Comparison of ENCODE assay signal across 8 cellular contexts in genomic region chrX:119468186-119468929, GRCh38. TPM values are rescaled to one million over a fixed set of nuclear protein-coding genes. Genes with fewer than 3 reads are reported as not detected.
DNase-seq lines count a peak whose midpoint lies in the region; ATAC-seq and TF ChIP-seq lines count a peak whose summit lies in the region.

Gene SLC25A5, plus strand, starts transcription at chrX:119468444. Its CDS starts 72 bp downstream, at chrX:119468516.

- peak; percentile 93 for TF ChIP-seq POLR2A in GM19099 (IDR thresholded peaks at IDR 0.05; ENCODE audit: extremely low read depth, insufficient read length, low read depth)

- peak within 1 kb of the TSS; percentile 85 for H3K4me3 Mint-ChIP-seq in activated CD4-positive, alpha-beta T cell treated with anti-CD3 and anti-CD28 coated beads, Interleukin-2, amount 10 ng/mL, durations not matched to agents 7 days and 5 days

- CTCF ChIA-PET in activated CD4-positive, alpha-beta T cell treated with anti-CD3 and anti-CD28 coated beads, Interleukin-2, amount 10 ng/mL, durations not matched to agents 7 days and 5 days (lab: Charles Lee) = interaction anchor here (0.6 to 1.5 kb wide), 5 partner anchors 10 to 83 kb away, joined by 3 to 8 read pairs (median 4); no protein-coding TSS in a partner anchor

- peaks cover 0 to 19% of the 10 kb centered on the region in 2 donors for H3K36me3 ChIP-seq in left lung

- H3K27ac Mint-ChIP-seq in activated CD4-positive, alpha-beta T cell treated with anti-CD3 and anti-CD28 coated beads, Interleukin-2, amount 10 ng/mL, durations not matched to agents 7 days and 5 days = peak within 1 kb of the TSS; percentile 94

- H3K27me3 ChIP-seq in left lung = no peaks in the 10 kb centered on the region

- TF ChIP-seq CTCF in coronary artery (IDR thresholded peaks at IDR 0.05) (no peak), left lung (IDR thresholded peaks at IDR 0.05) (no peak)

- ATAC-seq in HG03378 (IDR thresholded peaks at IDR 0.05; ENCODE audit: unreplicated experiment) (peak; percentile 54), left lung (peak; percentile 95)

- no peaks in the 10 kb centered on the region for H3K27me3 Mint-ChIP-seq in activated CD4-positive, alpha-beta T cell treated with anti-CD3 and anti-CD28 coated beads, Interleukin-2, amount 10 ng/mL, durations not matched to agents 7 days and 5 days

- H3K4me1 Mint-ChIP-seq in activated CD4-positive, alpha-beta T cell treated with anti-CD3 and anti-CD28 coated beads, Interleukin-2, amount 10 ng/mL, durations not matched to agents 7 days and 5 days = peaks cover 22% of the 10 kb centered on the region

- H3K4me3 ChIP-seq in coronary artery (peak within 1 kb of the TSS; percentile 82), left lung (peak within 1 kb of the TSS; percentile 62 to 68)

- peaks cover 0 to 12% of the 10 kb centered on the region in 2 donors for H3K4me1 ChIP-seq in left lung

- H3K36me3 Mint-ChIP-seq in activated CD4-positive, alpha-beta T cell treated with anti-CD3 and anti-CD28 coated beads, Interleukin-2, amount 10 ng/mL, durations not matched to agents 7 days and 5 days (ENCODE audit: low read depth) = peaks cover 23% of the 10 kb centered on the region

- DNase-seq in Ammon's horn (ENCODE audit: low spot score) (peak; percentile 89), NCI-H510A treated with DMSO at 0.1 percent for 48 hours (lab: John Stamatoyannopoulos, UW) (peak; percentile 73), coronary artery (ENCODE audit: low spot score) (peak; percentile 82), left lung (peak; percentile 86 to 95)
- DNase-seq in activated CD4-positive, alpha-beta T cell treated with anti-CD3 and anti-CD28 coated beads, Interleukin-2, amount 10 ng/mL, durations not matched to agents 7 days and 5 days = peak; percentile 83
- DNase-seq in stimulated activated CD4-positive, alpha-beta T cell treated with anti-CD3 and anti-CD28 coated beads, Interleukin-2, amount 100 ng/mL, for 48 hours = peak; percentile 65 to 70

- H3K9me3 Mint-ChIP-seq in activated CD4-positive, alpha-beta T cell treated with anti-CD3 and anti-CD28 coated beads, Interleukin-2, amount 10 ng/mL, durations not matched to agents 7 days and 5 days = no peaks in the 10 kb centered on the region

- intact Hi-C loops in left lung (cut with DNase I) = no loop called here

- POLR2A ChIA-PET in activated CD4-positive, alpha-beta T cell treated with anti-CD3 and anti-CD28 coated beads, Interleukin-2, amount 10 ng/mL, durations not matched to agents 7 days and 5 days (lab: Charles Lee) = no interaction called here

- H3K9me3 ChIP-seq in left lung = no peaks in the 10 kb centered on the region

- H3K27ac ChIP-seq in coronary artery = peak within 1 kb of the TSS; percentile 85 to 96
- H3K27ac ChIP-seq in left lung = peak within 1 kb of the TSS; percentile 88 to 94

RNA-seq across cellular contexts. Expression of gene SLC25A5, which starts in this region (rescaled TPM):
- 100 to 1,000 TPM; 425 to 426 TPM for total RNA-seq in activated CD4-positive, alpha-beta T cell treated with anti-CD3 and anti-CD28 coated beads, Interleukin-2, amount 10 ng/mL, durations not matched to agents 7 days and 5 days
- total RNA-seq in left lung = 100 to 1,000 TPM; 348 to 392 TPM

Comparison
In these comparisons a context has a peak if more than half of its experiments do, and no peak if none do; other contexts are left out.
1. Peak in every context shown above with its lines: DNase-seq, ATAC-seq, H3K4me3 ChIP-seq and H3K27ac ChIP-seq.